Comparison of ENCODE assay signal across 28 cellular contexts in genomic region chr2:191394043-191394442, GRCh38.
"Had no signal": no experiment of that assay in that cellular context is flagged by ENCODE, and none has a peak within 500 bp of the region (broad histone marks: within the 10 kb centered on the region; RNA-seq: fewer than 3 reads in every experiment).

No MANE protein-coding gene starts in this region.

- H3K9me3 ChIP-seq: heart left ventricle, lower lobe of right lung, pancreas, prostate gland, sigmoid colon, spleen, suprapubic skin, thoracic aorta, tibial artery, uterus had no signal

- ATAC-seq: heart left ventricle; left ventricle myocardium superior; lower lobe of right lung; naive thymus-derived CD4-positive, alpha-beta T cell; natural killer cell treated with Interleukin-12 subunit alpha and Interleukin-12 subunit beta and Interleukin-15 and Interleukin-18, amount 100 ng/mL, for 72 hours; pancreas; right cardiac atrium; stimulated activated effector memory CD8-positive, alpha-beta T cell treated with anti-CD3 and anti-CD28 coated beads, Interleukin-12 subunit alpha, Interleukin-12 subunit beta, amount 100 ng/mL, for 72 hours had no signal

- H3K4me3 Mint-ChIP-seq: immature natural killer cell; naive thymus-derived CD4-positive, alpha-beta T cell; natural killer cell treated with Interleukin-12 subunit alpha and Interleukin-12 subunit beta and Interleukin-15 and Interleukin-18, amount 100 ng/mL, for 72 hours; neural crest cell; stimulated activated effector memory CD8-positive, alpha-beta T cell treated with anti-CD3 and anti-CD28 coated beads, Interleukin-12 subunit alpha, Interleukin-12 subunit beta, amount 100 ng/mL, for 72 hours; stimulated activated naive CD8-positive, alpha-beta T cell treated with anti-CD3 and anti-CD28 coated beads, Interleukin-15, Interleukin-2, amounts not matched to agents 100 ng/mL and 50 ng/mL, for 24 hours had no signal

- H3K9me3 Mint-ChIP-seq: immature natural killer cell; naive thymus-derived CD4-positive, alpha-beta T cell; natural killer cell treated with Interleukin-12 subunit alpha and Interleukin-12 subunit beta and Interleukin-15 and Interleukin-18, amount 100 ng/mL, for 72 hours; neural crest cell; stimulated activated effector memory CD8-positive, alpha-beta T cell treated with anti-CD3 and anti-CD28 coated beads, Interleukin-12 subunit alpha, Interleukin-12 subunit beta, amount 100 ng/mL, for 72 hours; stimulated activated naive CD8-positive, alpha-beta T cell treated with anti-CD3 and anti-CD28 coated beads, Interleukin-15, Interleukin-2, amounts not matched to agents 100 ng/mL and 50 ng/mL, for 24 hours had no signal

- H3K36me3 ChIP-seq: prostate gland, sigmoid colon, uterus had no signal

- H3K27me3 Mint-ChIP-seq: stimulated activated naive CD8-positive, alpha-beta T cell treated with anti-CD3 and anti-CD28 coated beads, Interleukin-15, Interleukin-2, amounts not matched to agents 100 ng/mL and 50 ng/mL, for 24 hours had no signal

- H3K27me3 ChIP-seq: heart left ventricle, pancreas, sigmoid colon, spleen, suprapubic skin, tibial artery, uterus had no signal

- H3K36me3 Mint-ChIP-seq: immature natural killer cell; natural killer cell treated with Interleukin-12 subunit alpha and Interleukin-12 subunit beta and Interleukin-15 and Interleukin-18, amount 100 ng/mL, for 72 hours; stimulated activated effector memory CD8-positive, alpha-beta T cell treated with anti-CD3 and anti-CD28 coated beads, Interleukin-12 subunit alpha, Interleukin-12 subunit beta, amount 100 ng/mL, for 72 hours had no signal

- H3K4me3 ChIP-seq: heart left ventricle, lower lobe of right lung, pancreas, prostate gland, sigmoid colon, spleen, suprapubic skin, thoracic aorta, tibial artery, uterus had no signal

- H3K4me1 Mint-ChIP-seq: immature natural killer cell; neural crest cell; stimulated activated effector memory CD8-positive, alpha-beta T cell treated with anti-CD3 and anti-CD28 coated beads, Interleukin-12 subunit alpha, Interleukin-12 subunit beta, amount 100 ng/mL, for 72 hours had no signal

- DNase-seq: heart left ventricle; hypothalamus; immature natural killer cell; kidney; left ventricle myocardium superior; lower lobe of right lung; mammary epithelial cell; mesenchymal stem cell; naive thymus-derived CD4-positive, alpha-beta T cell; nucleus accumbens; pancreas; posterior cingulate gyrus; retina; right cardiac atrium; sigmoid colon; small intestine; spleen; stimulated activated CD4-positive, alpha-beta T cell treated with anti-CD3 and anti-CD28 coated beads, Interleukin-4, amount 100 ng/mL, for 24 hours; stimulated activated naive CD4-positive, alpha-beta T cell; tibial artery; uterus had no signal

- H3K4me1 ChIP-seq: heart left ventricle, lower lobe of right lung, pancreas, prostate gland, sigmoid colon, spleen, suprapubic skin, tibial artery, uterus had no signal

- H3K27ac Mint-ChIP-seq: immature natural killer cell; naive thymus-derived CD4-positive, alpha-beta T cell; natural killer cell treated with Interleukin-12 subunit alpha and Interleukin-12 subunit beta and Interleukin-15 and Interleukin-18, amount 100 ng/mL, for 72 hours; stimulated activated effector memory CD8-positive, alpha-beta T cell treated with anti-CD3 and anti-CD28 coated beads, Interleukin-12 subunit alpha, Interleukin-12 subunit beta, amount 100 ng/mL, for 72 hours; stimulated activated naive CD8-positive, alpha-beta T cell treated with anti-CD3 and anti-CD28 coated beads, Interleukin-15, Interleukin-2, amounts not matched to agents 100 ng/mL and 50 ng/mL, for 24 hours had no signal

- H3K27ac ChIP-seq: heart left ventricle, lower lobe of right lung, pancreas, prostate gland, sigmoid colon, spleen, suprapubic skin, thoracic aorta, tibial artery, uterus had no signal
